Comparison of ENCODE assay signal across 8 cellular contexts in genomic region chr4:140861359-140862181, GRCh38.
A peak's percentile ranks its signal among the peaks of the same experiment; 100 is the strongest.
DNase-seq lines count a peak whose midpoint lies in the region; ATAC-seq, FAIRE-seq and TF ChIP-seq lines count a peak whose summit lies in the region.

No MANE protein-coding gene starts in this region.

- CTCF ChIA-PET in HepG2 (lab: Yijun Ruan, JAX; ENCODE audit: low intra/inter-chr PET ratio, low total read pairs): interaction anchor here (1.3 to 3.5 kb wide), 2 partner anchors 23 to 272 kb away, joined by 10 to 35 read pairs; partner anchors contain the start of gene RNF150

- H4K20me1 ChIP-seq in HepG2 (ENCODE audit: insufficient read depth, low read length): no peaks in the 10 kb centered on the region

- H3K36me3 ChIP-seq in HepG2 (replicated peaks in 1 of 2; ENCODE audit: control insufficient read depth in 1 of 2, insufficient read depth in 2 of 2, low read length in 2 of 2): no peaks in the 10 kb centered on the region

- no peak overlapping the region for H3K4me3 ChIP-seq in HepG2 (replicated peaks in 1 of 3; ENCODE audit: insufficient read depth in 1 of 3, low read depth in 2 of 3, low read length in 3 of 3)

- POLR2A ChIA-PET in HepG2 (lab: Yijun Ruan, JAX): no interaction called here

- 0 out of 5 replicates have a peak, but pooled peaks cover 0 to 20% of the 10 kb centered on the region in 2 experiments for H3K27me3 ChIP-seq in HepG2 (ENCODE audit: control insufficient read depth in 1 of 2, insufficient read depth in 2 of 2, low read length in 2 of 2)

- no peaks in the 10 kb centered on the region for H3K9me3 ChIP-seq in HepG2 (ENCODE audit: low read length)

- TF ChIP-seq CTCF in HepG2 (CRISPR knock-in tag; IDR thresholded peaks at IDR 0.05): peak; percentile 83

- no peak overlapping the region for H2AFZ ChIP-seq in HepG2 (ENCODE audit: low read length)

- no peak overlapping the region for H3K27ac ChIP-seq in HepG2 (ENCODE audit: extremely low read length, insufficient read depth, low read length)

- no peak overlapping the region for H3K4me2 ChIP-seq in HepG2 (ENCODE audit: low read depth, low read length)

- intact Hi-C loops in HepG2 (cut with micrococcal nuclease; ENCODE audit: unreplicated experiment): loop anchor here (1.0 kb wide), 2 partner anchors 23 to 272 kb away; partner anchors contain the start of gene RNF150

- H3K9ac ChIP-seq in HepG2 (ENCODE audit: insufficient read depth, low read depth, low read length): no peak overlapping the region

- no peak for TF ChIP-seq POLR2A in HepG2 (IDR thresholded peaks at IDR 0.05; ENCODE audit: insufficient read depth in 1 of 2, low read depth in 2 of 2, low read length in 2 of 2)

- in situ Hi-C loops in HepG2 (cut with HindIII; ENCODE audit: extremely low pct_ligation_motif_present, low pct_unique_long_range_greater_than_20kb): loop anchor here (5.0 kb wide), 1 partner anchor 271 kb away; the partner anchor contains the start of gene RNF150

- H3K4me1 ChIP-seq in HepG2 (ENCODE audit: insufficient read depth, low read length): no peaks in the 10 kb centered on the region

- no peak for TF ChIP-seq EP300 in HepG2 (IDR thresholded peaks at IDR 0.05; ENCODE audit: low read depth in 2 of 2, low read length in 2 of 2)
- TF ChIP-seq EP300 in HepG2 (CRISPR knock-in tag; IDR thresholded peaks at IDR 0.05; ENCODE audit: borderline replicate concordance): no peak

- peak; percentile 70 for ATAC-seq in HG02623 (IDR thresholded peaks at IDR 0.05; ENCODE audit: unreplicated experiment)
- peak; percentile 73 for ATAC-seq in HepG2

- WGBS in HepG2 (ENCODE audit: low lambda C conversion rate): 32% methylated on average over 7 of the region's 7 CpGs

- no TSS peak for BruUV-seq in HepG2 (replicated peaks; lab: Mats Ljungman, UMichigan)

- peak; percentile 32; the same call in 1 of the 2 replicates for TF ChIP-seq RAD21 in HepG2 (CRISPR knock-in tag; IDR thresholded peaks at IDR 0.05)

- H3K79me2 ChIP-seq in HepG2 (ENCODE audit: insufficient read depth, low read length): no peaks in the 10 kb centered on the region

- FAIRE-seq in HepG2 (lab: Jason Lieb, UNC): peak; percentile 95

- DNase-seq in activated CD4-positive, alpha-beta T cell treated with anti-CD3 and anti-CD28 coated beads for 24 hours (ENCODE audit: low read depth in 2 of 2): peak; percentile 20 to 35
- no peak for DNase-seq in activated CD4-positive, alpha-beta T cell treated with anti-CD3 and anti-CD28 coated beads for 1 hour
- DNase-seq in NCI-H146 treated with DMSO at 0.1 percent for 48 hours (lab: John Stamatoyannopoulos, UW; ENCODE audit: unreplicated experiment) (peak; percentile 14), T1000 (lab: John Stamatoyannopoulos, UW) (peak; percentile 52), dermis blood vessel endothelial cell (peak; percentile 88), HepG2 (ENCODE audit: low spot score) (peak; percentile 60)
- DNase-seq in stimulated activated CD8-positive, alpha-beta memory T cell treated with anti-CD3 and anti-CD28 coated beads, Interleukin-4, amount 100 ng/mL, for 24 hours (ENCODE audit: low read depth): peak; percentile 12

TF ChIP-seq in HepG2, 621 proteins besides CTCF, POLR2A, EP300 and RAD21:
- TF ChIP-seq MIXL1 (CRISPR knock-in tag; IDR thresholded peaks at IDR 0.05) (0 out of 2 replicates have a peak, but pooled peaks have one; percentile 33), ATF3 (CRISPR knock-in tag; IDR thresholded peaks at IDR 0.05) (no peak), ZNF766 (CRISPR knock-in tag; IDR thresholded peaks at IDR 0.05; ENCODE audit: borderline replicate concordance) (no peak), ZFP37 (CRISPR knock-in tag; IDR thresholded peaks at IDR 0.05; ENCODE audit: borderline replicate concordance) (no peak), ARID3A (IDR thresholded peaks at IDR 0.05; ENCODE audit: low read depth, low read length) (peak; percentile 87), KDM6A (CRISPR knock-in tag; IDR thresholded peaks at IDR 0.05; ENCODE audit: low read depth) (no peak), ZNF619 (CRISPR knock-in tag; IDR thresholded peaks at IDR 0.05) (no peak), SMC3 (IDR thresholded peaks at IDR 0.05; ENCODE audit: low read length) (peak; percentile 82), STAG1 (CRISPR knock-in tag; IDR thresholded peaks at IDR 0.05) (peak; percentile 78)
TF ChIP-seq in HepG2: peak in this region for 4.
